21 cellular contexts compared by ENCODE assay signal in genomic region chr5:133913413-133914155, GRCh38.
"Had no signal": no experiment of that assay in that cellular context is flagged by ENCODE, and none has a peak within 500 bp of the region (broad histone marks: within the 10 kb centered on the region; RNA-seq: fewer than 3 reads in every experiment).

No MANE protein-coding gene starts in this region.

- H3K27me3 ChIP-seq: dorsolateral prefrontal cortex, gastrocnemius medialis, neutrophil, suprapubic skin, vagina had no signal

- FAIRE-seq: colon, keratinocyte had no signal

- H3K9me3 ChIP-seq: gastrocnemius medialis, mucosa of descending colon, neutrophil, prostate gland, suprapubic skin, vagina had no signal

- H3K4me3 ChIP-seq: dorsolateral prefrontal cortex, gastrocnemius medialis, mucosa of descending colon, prostate gland, skin epidermis, suprapubic skin, vagina had no signal

- H3K36me3 ChIP-seq: gastrocnemius medialis, neutrophil, prostate gland, suprapubic skin, vagina had no signal

- ATAC-seq: gastrocnemius medialis; mucosa of descending colon; natural killer cell treated with Interleukin-12 subunit alpha and Interleukin-12 subunit beta and Interleukin-15 and Interleukin-18, amount 100 ng/mL, for 72 hours; right cardiac atrium; stimulated activated naive B cell treated with anti-CD40 and anti-IgM and Interleukin-4, amounts not matched to agents 10 μg/mL and 1 μg/mL and 100 μg/mL, for 72 hours had no signal

- DNase-seq: dorsolateral prefrontal cortex; effector CD4-positive, alpha-beta T cell; foreskin fibroblast; gastrocnemius medialis; head of caudate nucleus; mesenchymal stem cell; mucosa of descending colon; naive B cell; right cardiac atrium; stimulated activated CD4-positive, alpha-beta T cell treated with anti-CD3 and anti-CD28 coated beads, Interleukin-15, amount 100 ng/mL, for 24 hours; stimulated activated CD4-positive, alpha-beta T cell treated with anti-CD3 and anti-CD28 coated beads, Interleukin-2, amount 100 ng/mL, for 48 hours; stimulated activated naive B cell treated with anti-CD40 and anti-IgM and Interleukin-4, amounts not matched to agents 10 μg/mL and 1 μg/mL and 100 μg/mL, for 72 hours; trophoblast cell had no signal

- H3K27ac ChIP-seq: dorsolateral prefrontal cortex, gastrocnemius medialis, neutrophil, prostate gland, skin epidermis, suprapubic skin, vagina had no signal

- H3K4me1 ChIP-seq: gastrocnemius medialis, prostate gland, suprapubic skin, vagina had no signal
